ENCODE assay signal across 16 cellular contexts in genomic region chr18:80167331-80167730, GRCh38. TPM values are rescaled to one million over a fixed set of nuclear protein-coding genes. Genes with fewer than 3 reads are reported as not detected.
DNase-seq lines count a peak whose midpoint lies in the region; ATAC-seq, FAIRE-seq and TF ChIP-seq lines count a peak whose summit lies in the region.
"Had no signal": no experiment of that assay in that cellular context is flagged by ENCODE, and none has a peak within 500 bp of the region (broad histone marks: within the 10 kb centered on the region; RNA-seq: fewer than 3 reads in every experiment).

No MANE protein-coding gene starts in this region.

- no peaks in the 10 kb centered on the region; the same call in 1 of the 2 replicates for H3K79me1 ChIP-seq in H1 (ENCODE audit: low read depth, low read length)
- H3K79me1 ChIP-seq in neuronal stem cell (ENCODE audit: low read depth, low read length) = peaks cover 11% of the 10 kb centered on the region

- ATAC-seq in activated CD8-positive, alpha-beta memory T cell treated with anti-CD3 and anti-CD28 coated beads, Interleukin-2, amount 10 ng/mL, durations not matched to agents 7 days and 5 days = no peak
- ATAC-seq in HG02798 (IDR thresholded peaks at IDR 0.05; ENCODE audit: poor library complexity, unreplicated experiment) = no peak
- ATAC-seq: GM12878, GM23338 had no signal

- TF ChIP-seq RAD21 in H1 (IDR thresholded peaks at IDR 0.05 in 1 of 2, conservative IDR thresholded peaks at IDR 0.05 in 1 of 2; ENCODE audit: low read depth in 2 of 2, low read length in 2 of 2) = no peak

- in situ Hi-C loops in HAP-1 (cut with MboI; ENCODE audit: low sequenced_read_pairs) = no loop called here

- no peak for TF ChIP-seq CTCF in H1 (IDR thresholded peaks at IDR 0.05; ENCODE audit: control extremely low read depth in 1 of 3, insufficient read depth in 1 of 3, low read depth in 1 of 3, low read length in 3 of 3)

- no peak overlapping the region for H2BK120ac ChIP-seq in H1 (replicated peaks; ENCODE audit: low read depth, low read length)
- no peak overlapping the region for H2BK120ac ChIP-seq in neuronal stem cell (ENCODE audit: low read depth, low read length)

- WGBS in H1 (ENCODE audit: extremely low coverage in 1 of 2, insufficient coverage in 1 of 2, insufficient read length in 1 of 2, insufficient replicate concordance in 2 of 2, low coverage in 1 of 2, low lambda C conversion rate in 2 of 2, missing lambda C conversion rate in 1 of 2), 2 experiments = 82% methylated on average over 7 of the region's 9 CpGs; no CpG with 5 or more reads in 1 of the 2 experiments
- WGBS in neuronal stem cell (ENCODE audit: extremely low coverage in 2 of 2, insufficient read length in 2 of 2, insufficient replicate concordance in 1 of 2), 2 donors = no CpG with 5 or more reads among the region's 9 CpGs

- no peaks in the 10 kb centered on the region for H3K9me3 ChIP-seq in H1 (ENCODE audit: insufficient read depth in 2 of 2, low read depth in 1 of 2, low read length in 1 of 2)
- peaks cover 16% of the 10 kb centered on the region in 2 donors for H3K9me3 ChIP-seq in neuronal stem cell (replicated peaks in 1 of 2; ENCODE audit: control insufficient read depth in 2 of 2, insufficient read depth in 1 of 2, low read depth in 1 of 2, low read length in 2 of 2)
- no peaks in the 10 kb centered on the region; the same call in 1 of the 2 replicates for H3K9me3 ChIP-seq in HAP-1

- no peak overlapping the region for H3K56ac ChIP-seq in H1 (replicated peaks; ENCODE audit: insufficient read length, low read depth, low read length)

- POLR2A ChIA-PET in H1 (lab: Charles Lee; ENCODE audit: partially characterized antibody) = no interaction called here

- no peak overlapping the region for H2BK20ac ChIP-seq in H1 (ENCODE audit: low read length)

- H4K8ac ChIP-seq in H1 (ENCODE audit: extremely low read depth, insufficient read depth, low read length) (no peak overlapping the region), neuronal stem cell (ENCODE audit: low read depth, low read length) (peak overlapping the region; percentile 17)

- no peak overlapping the region for H3K14ac ChIP-seq in H1 (ENCODE audit: insufficient read length)
- H3K14ac ChIP-seq in neuronal stem cell (ENCODE audit: low read length) = no peak overlapping the region

- no peak overlapping the region for H2BK15ac ChIP-seq in H1 (ENCODE audit: low read length)
- H2BK15ac ChIP-seq in neuronal stem cell (ENCODE audit: low read length) = no peak overlapping the region

- peaks cover 13% of the 10 kb centered on the region for H3K4me1 Mint-ChIP-seq in activated CD8-positive, alpha-beta memory T cell treated with anti-CD3 and anti-CD28 coated beads, Interleukin-2, amount 10 ng/mL, durations not matched to agents 7 days and 5 days

- H3K79me2 ChIP-seq in H1 (ENCODE audit: control insufficient read depth in 1 of 2, insufficient read depth in 2 of 2, low read length in 2 of 2) = no peaks in the 10 kb centered on the region

- H3K36me3 Mint-ChIP-seq in activated CD8-positive, alpha-beta memory T cell treated with anti-CD3 and anti-CD28 coated beads, Interleukin-2, amount 10 ng/mL, durations not matched to agents 7 days and 5 days = no peaks in the 10 kb centered on the region
- H3K36me3 Mint-ChIP-seq: CD4-positive, CD25-positive, alpha-beta regulatory T cell had no signal

- H4K91ac ChIP-seq in H1 (replicated peaks; ENCODE audit: insufficient read length, low read length) = no peak overlapping the region
- no peak overlapping the region for H4K91ac ChIP-seq in neuronal stem cell (ENCODE audit: low read depth, low read length, poor library complexity)

- CTCF ChIA-PET in activated CD8-positive, alpha-beta memory T cell treated with anti-CD3 and anti-CD28 coated beads, Interleukin-2, amount 10 ng/mL, durations not matched to agents 7 days and 5 days (lab: Charles Lee) = interaction anchor here (0.9 to 1.2 kb wide), 2 partner anchors 9 to 91 kb away, joined by 3 to 5 read pairs; no protein-coding TSS in a partner anchor
- CTCF ChIA-PET in H1 (lab: Charles Lee; ENCODE audit: partially characterized antibody) = interaction anchor here (1.0 to 10.1 kb wide), 6 partner anchors 9 to 89 kb away, joined by 3 to 124 read pairs (median 4); partner anchors contain the start of gene PARD6G

- no peak for TF ChIP-seq POLR2A in H1 (IDR thresholded peaks at IDR 0.05; ENCODE audit: control extremely low read depth in 1 of 2, low read depth in 2 of 2, low read length in 2 of 2)

- H2BK5ac ChIP-seq in H1 (ENCODE audit: low read depth, low read length) (no peak overlapping the region; the same call in 1 of the 2 replicates), neuronal stem cell (ENCODE audit: low read length) (no peak overlapping the region)

- H4K5ac ChIP-seq in H1 (ENCODE audit: insufficient read length, low read depth, low read length) = no peak overlapping the region

- no peaks in the 10 kb centered on the region for H3K27me3 ChIP-seq in H1 (replicated peaks in 1 of 4; ENCODE audit: control insufficient read depth in 3 of 4, extremely low read depth in 1 of 4, insufficient read depth in 3 of 4, low read length in 3 of 4)
- no peaks in the 10 kb centered on the region for H3K27me3 ChIP-seq in neuronal stem cell (ENCODE audit: control insufficient read depth in 3 of 3, insufficient read depth in 3 of 3, low read depth in 1 of 3, low read length in 3 of 3)
- H3K27me3 ChIP-seq in HAP-1 (ENCODE audit: low read depth) = no peaks in the 10 kb centered on the region

- H3K27ac ChIP-seq in H1 (ENCODE audit: low read depth, low read length) (no peak overlapping the region), neuronal stem cell (replicated peaks; ENCODE audit: low read length) (no peak overlapping the region)
- H3K27ac ChIP-seq: 22Rv1 had no signal

- peaks cover 4% of the 10 kb centered on the region for H3K9me3 Mint-ChIP-seq in activated CD8-positive, alpha-beta memory T cell treated with anti-CD3 and anti-CD28 coated beads, Interleukin-2, amount 10 ng/mL, durations not matched to agents 7 days and 5 days (ENCODE audit: low read depth)

- H2AFZ ChIP-seq in H1 (ENCODE audit: low read length) (no peak overlapping the region), neuronal stem cell (ENCODE audit: low read length) (no peak overlapping the region)
- H2AFZ ChIP-seq: GM23338 had no signal

- H2BK12ac ChIP-seq in H1 (ENCODE audit: low read depth, low read length) (no peak overlapping the region), neuronal stem cell (ENCODE audit: low read length) (no peak overlapping the region)

- H3K18ac ChIP-seq in H1 (ENCODE audit: extremely low read depth, low read length) (no peak overlapping the region), neuronal stem cell (ENCODE audit: low read length) (no peak overlapping the region)

- H2AK5ac ChIP-seq in H1 (ENCODE audit: low read depth, low read length) (no peak overlapping the region), neuronal stem cell (ENCODE audit: low read depth, low read length) (no peak overlapping the region)

- no peaks in the 10 kb centered on the region for H3K4me1 ChIP-seq in H1 (replicated peaks in 1 of 4; ENCODE audit: control insufficient read depth in 3 of 4, insufficient read depth in 4 of 4, low read length in 3 of 4)
- no peaks in the 10 kb centered on the region for H3K4me1 ChIP-seq in neuronal stem cell (ENCODE audit: control insufficient read depth in 2 of 2, insufficient read depth in 1 of 2, low read depth in 1 of 2, low read length in 2 of 2)
- peaks cover 3% of the 10 kb centered on the region for H3K4me1 ChIP-seq in HAP-1

- TF ChIP-seq EP300 in H1 (IDR thresholded peaks at IDR 0.05; ENCODE audit: borderline replicate concordance in 1 of 2, low read depth in 2 of 2, low read length in 2 of 2) = no peak

- H3K4ac ChIP-seq in H1 (replicated peaks; ENCODE audit: insufficient read length, low read depth, low read length) = peak overlapping the region; percentile 53
- H3K4ac ChIP-seq in neuronal stem cell (ENCODE audit: low read length) = no peak overlapping the region

- H3K27me3 Mint-ChIP-seq in activated CD8-positive, alpha-beta memory T cell treated with anti-CD3 and anti-CD28 coated beads, Interleukin-2, amount 10 ng/mL, durations not matched to agents 7 days and 5 days = peaks cover 35% of the 10 kb centered on the region

- H3K27ac Mint-ChIP-seq in activated CD8-positive, alpha-beta memory T cell treated with anti-CD3 and anti-CD28 coated beads, Interleukin-2, amount 10 ng/mL, durations not matched to agents 7 days and 5 days = no peak overlapping the region
- H3K27ac Mint-ChIP-seq: CD4-positive, CD25-positive, alpha-beta regulatory T cell; GM23338 had no signal

- no peak overlapping the region for H3K4me3 ChIP-seq in H1 (ENCODE audit: extremely low read depth in 1 of 4, insufficient read depth in 2 of 4, low read depth in 3 of 4, low read length in 4 of 4)
- no peak overlapping the region for H3K4me3 ChIP-seq in neuronal stem cell (ENCODE audit: low read length in 2 of 2)
- H3K4me3 ChIP-seq in HAP-1 = no peak overlapping the region
- H3K4me3 ChIP-seq: GM12878, GM23338 had no signal

- FAIRE-seq in H1 (lab: Jason Lieb, UNC) = no peak
- FAIRE-seq: GM12878, GM18507 had no signal

- H3K9ac ChIP-seq in H1 (replicated peaks in 1 of 4; ENCODE audit: extremely low read depth in 1 of 4, low read depth in 3 of 4, low read length in 3 of 4) (no peak overlapping the region), neuronal stem cell (ENCODE audit: low read depth, low read length, poor library complexity) (no peak overlapping the region)

- peak; percentile 32 for DNase-seq in activated CD8-positive, alpha-beta memory T cell treated with anti-CD3 and anti-CD28 coated beads, Interleukin-2, amount 50 U/mL, for 48 hours
- DNase-seq in activated CD8-positive, alpha-beta memory T cell treated with anti-CD3 and anti-CD28 coated beads, Interleukin-2, amount 10 ng/mL, durations not matched to agents 7 days and 5 days = no peak
- peak; percentile 40 for DNase-seq in D341Med (ENCODE audit: low spot score)
- no peak for DNase-seq in H1 (ENCODE audit: low read depth in 1 of 2, low spot score in 2 of 2)
- no peak for DNase-seq in neuronal stem cell (ENCODE audit: low spot score)
- DNase-seq in kidney tubule cell (ENCODE audit: low spot score) = no peak
- DNase-seq in HAP-1 (ENCODE audit: low spot score in 2 of 2) = no peak
- DNase-seq: CD4-positive, CD25-positive, alpha-beta regulatory T cell; DMS 273 treated with DMSO at 0.1 percent for 48 hours; HCEC 1CT; IMR-90 had no signal

- H3K36me3 ChIP-seq in H1 (ENCODE audit: control insufficient read depth in 2 of 4, insufficient read depth in 4 of 4, low read length in 3 of 4) (no peaks in the 10 kb centered on the region; a peak in 1 of 8 replicates), neuronal stem cell (replicated peaks in 1 of 2; ENCODE audit: control insufficient read depth in 2 of 2, insufficient read depth in 2 of 2, low read length in 2 of 2) (peaks cover 6 to 44% of the 10 kb centered on the region in 2 donors), HAP-1 (replicated peaks) (no peaks in the 10 kb centered on the region)

- H3K23ac ChIP-seq in H1 (ENCODE audit: insufficient read length) (no peak overlapping the region), neuronal stem cell (ENCODE audit: low read depth, low read length, poor library complexity) (peak overlapping the region; percentile 70)

- no peaks in the 10 kb centered on the region for H3K23me2 ChIP-seq in H1 (ENCODE audit: low read depth, low read length)

- no peak overlapping the region for H3K4me2 ChIP-seq in H1 (ENCODE audit: insufficient read depth in 1 of 2, low read depth in 2 of 2, low read length in 2 of 2)
- H3K4me2 ChIP-seq in neuronal stem cell (ENCODE audit: insufficient read depth, low read length, poor library complexity, severe bottlenecking) = no peak overlapping the region
- H3K4me2 ChIP-seq: GM23338 had no signal

- H4K20me1 ChIP-seq in H1 (replicated peaks in 1 of 2; ENCODE audit: control insufficient read depth in 1 of 2, insufficient read depth in 2 of 2, low read length in 2 of 2) = peaks cover 0 to 10% of the 10 kb centered on the region in 2 experiments

- no peak overlapping the region for H3K4me3 Mint-ChIP-seq in activated CD8-positive, alpha-beta memory T cell treated with anti-CD3 and anti-CD28 coated beads, Interleukin-2, amount 10 ng/mL, durations not matched to agents 7 days and 5 days
- H3K4me3 Mint-ChIP-seq: CD4-positive, CD25-positive, alpha-beta regulatory T cell; GM23338 had no signal

RNA-seq across cellular contexts. Expression of gene ADNP2, which starts 58.3 kb away (rescaled TPM):
- total RNA-seq in activated CD8-positive, alpha-beta memory T cell treated with anti-CD3 and anti-CD28 coated beads, Interleukin-2, amount 10 ng/mL, durations not matched to agents 7 days and 5 days = 10 to 100 TPM; 23.2 to 27.1 TPM
- total RNA-seq in H1 (2021; fragmentation: NEBNext Ultra II Directional; extraction: Animal tissue kit (Norgen Biotek cat#: 25700)) = 61.1 and 61.6 TPM in 2 replicates
- 25.1 and 28.5 TPM in 2 replicates for polyA plus RNA-seq in H1 (2011; rRNA removed)
- polyA plus RNA-seq in H1 (2011; cell fraction: cytosol; rRNA removed) = 23.0 TPM
- polyA plus RNA-seq in H1 (2011; cell fraction: nucleus; rRNA removed) = 28.0 TPM
- 29.6 to 36.5 TPM (median 31.7 TPM) in 4 replicates for polyA plus RNA-seq in H1 (2012, experiment 1 of 2)
- polyA plus RNA-seq in H1 (2012, experiment 2 of 2) = 5.6 TPM
- polyA plus RNA-seq in H1 (2013, experiment 1 of 2) = 25.7 TPM
- 26.9 TPM for polyA plus RNA-seq in H1 (2013, experiment 2 of 2)
- polyA minus RNA-seq in H1 (2011; rRNA and poly(A)+ RNA removed) = 63.8 and 67.0 TPM in 2 replicates
- polyA minus RNA-seq in H1 (2011; cell fraction: cytosol; rRNA and poly(A)+ RNA removed) = 36.8 TPM
- 34.9 TPM for polyA minus RNA-seq in H1 (2011; cell fraction: nucleus; rRNA and poly(A)+ RNA removed)
- polyA plus RNA-seq in neuronal stem cell (2013, experiment 1 of 2) = 29.1 TPM
- polyA plus RNA-seq in neuronal stem cell (2013, experiment 2 of 2) = 29.0 TPM

Comparison
In these comparisons a context has a peak if more than half of its experiments do, and no peak if none do; other contexts are left out.
1. DNase-seq: peak in activated CD8-positive, alpha-beta memory T cell treated with anti-CD3 and anti-CD28 coated beads, Interleukin-2, amount 50 U/mL, for 48 hours (single experiment) and D341Med (single experiment); none in activated CD8-positive, alpha-beta memory T cell treated with anti-CD3 and anti-CD28 coated beads, Interleukin-2, amount 10 ng/mL, durations not matched to agents 7 days and 5 days (single experiment), H1 (0 of 2), neuronal stem cell (single experiment), kidney tubule cell (single experiment) and HAP-1 (0 of 2).